ENCODE assay signal across 8 cellular contexts in genomic region chr1:228166170-228166936, GRCh38. TPM values are rescaled to one million over a fixed set of nuclear protein-coding genes. Genes with fewer than 3 reads are reported as not detected.
DNase-seq lines count a peak whose midpoint lies in the region; ATAC-seq and TF ChIP-seq lines count a peak whose summit lies in the region.

No MANE protein-coding gene starts in this region.

- ATAC-seq in GM18505 (IDR thresholded peaks at IDR 0.05; ENCODE audit: unreplicated experiment): peak; percentile 19
- peak; percentile 8 for ATAC-seq in HG02970 (IDR thresholded peaks at IDR 0.05; ENCODE audit: low FRiP score, unreplicated experiment)

- peak overlapping the region; percentile 99 for H3K27ac ChIP-seq in mesodermal cell (ENCODE audit: low read depth, low read length, severe bottlenecking)

- H3K4me1 ChIP-seq in endocrine pancreas (ENCODE audit: control insufficient read depth, insufficient read depth, low read length): peaks cover 4% of the 10 kb centered on the region
- peaks cover 18% of the 10 kb centered on the region for H3K4me1 ChIP-seq in mesodermal cell (ENCODE audit: control insufficient read depth, insufficient read depth, low read length, poor library complexity, severe bottlenecking)

- no peaks in the 10 kb centered on the region for H3K36me3 Mint-ChIP-seq in activated CD4-positive, alpha-beta memory T cell treated with anti-CD3 and anti-CD28 coated beads for 36 hours

- no peaks in the 10 kb centered on the region for H3K9me3 Mint-ChIP-seq in activated CD4-positive, alpha-beta memory T cell treated with anti-CD3 and anti-CD28 coated beads for 36 hours

- WGBS in mesodermal cell (ENCODE audit: insufficient coverage in 2 of 2), 2 experiments: 13 to 38% methylated on average over 5 to 16 of the region's 26 CpGs

- POLR2A ChIA-PET in activated CD4-positive, alpha-beta memory T cell treated with anti-CD3 and anti-CD28 coated beads for 36 hours (lab: Charles Lee): interaction anchor here (0.8 to 3.2 kb wide), 7 partner anchors 8 to 240 kb away, joined by 3 to 33 read pairs (median 6); partner anchors contain the start of genes ARF1, GUK1 and TRIM11

- peak overlapping the region; percentile 89 for H3K27ac Mint-ChIP-seq in activated CD4-positive, alpha-beta memory T cell treated with anti-CD3 and anti-CD28 coated beads for 36 hours

- peaks cover 3% of the 10 kb centered on the region for H3K27me3 ChIP-seq in endocrine pancreas (ENCODE audit: control insufficient read depth, insufficient read depth, low read length)

- H3K36me3 ChIP-seq in endocrine pancreas (ENCODE audit: control insufficient read depth, insufficient read depth, low read length): no peaks in the 10 kb centered on the region
- H3K36me3 ChIP-seq in mesodermal cell (ENCODE audit: control insufficient read depth, insufficient read depth, low read length): no peaks in the 10 kb centered on the region

- H3K27me3 Mint-ChIP-seq in activated CD4-positive, alpha-beta memory T cell treated with anti-CD3 and anti-CD28 coated beads for 36 hours: no peaks in the 10 kb centered on the region

- no peak for TF ChIP-seq POLR2A in GM18505 (IDR thresholded peaks at IDR 0.05; ENCODE audit: borderline replicate concordance, extremely low read depth, insufficient read depth, insufficient read length)

- peak; percentile 78 for DNase-seq in AG08395 (ENCODE audit: low spot score)
- peak; percentile 9 for DNase-seq in NCI-H2081 treated with DMSO at 0.1 percent for 48 hours (lab: John Stamatoyannopoulos, UW)
- peak; percentile 76 for DNase-seq in activated CD4-positive, alpha-beta memory T cell treated with anti-CD3 and anti-CD28 coated beads for 36 hours
- DNase-seq in stimulated activated CD8-positive, alpha-beta memory T cell treated with anti-CD3 and anti-CD28 coated beads, Interleukin-4, amount 100 ng/mL, for 48 hours: peak; percentile 71

- no peaks in the 10 kb centered on the region for H3K9me3 ChIP-seq in endocrine pancreas (ENCODE audit: control insufficient read depth, low read length)
- H3K9me3 ChIP-seq in mesodermal cell (ENCODE audit: control insufficient read depth, low read length): no peaks in the 10 kb centered on the region

- intact Hi-C loops in activated CD4-positive, alpha-beta memory T cell treated with anti-CD3 and anti-CD28 coated beads for 36 hours (cut with micrococcal nuclease): loop anchor here (1.0 to 10.0 kb wide), 6 partner anchors 26 to 432 kb away; partner anchors contain the start of genes ARF1, GUK1, JMJD4 and MRPL55

- H3K4me1 Mint-ChIP-seq in activated CD4-positive, alpha-beta memory T cell treated with anti-CD3 and anti-CD28 coated beads for 36 hours (ENCODE audit: low read depth): peaks cover 33% of the 10 kb centered on the region

- H3K9ac ChIP-seq in endocrine pancreas (ENCODE audit: control insufficient read depth, insufficient read depth, low read length): peak overlapping the region; percentile 55

- H3K4me3 ChIP-seq in endocrine pancreas (ENCODE audit: control insufficient read depth, insufficient read depth, low read length): no peak overlapping the region
- peak overlapping the region; percentile 55 for H3K4me3 ChIP-seq in mesodermal cell (ENCODE audit: extremely low read depth, insufficient read depth, low read length, poor library complexity, severe bottlenecking)

- CTCF ChIA-PET in activated CD4-positive, alpha-beta memory T cell treated with anti-CD3 and anti-CD28 coated beads for 36 hours (lab: Charles Lee): interaction anchor here (0.6 to 4.4 kb wide), 15 partner anchors 9 to 623 kb away, joined by 3 to 46 read pairs (median 4); partner anchors contain the start of gene GUK1

- peak overlapping the region; percentile 66 for H3K4me3 Mint-ChIP-seq in activated CD4-positive, alpha-beta memory T cell treated with anti-CD3 and anti-CD28 coated beads for 36 hours

RNA-seq across cellular contexts. Expression of gene IBA57, which starts 0.7 kb away (rescaled TPM):
- total RNA-seq in activated CD4-positive, alpha-beta memory T cell treated with anti-CD3 and anti-CD28 coated beads for 36 hours: 1 to 10 TPM; 3.8 to 4.8 TPM
- polyA plus RNA-seq in mesodermal cell (2013, experiment 1 of 2): 1.5 TPM
- polyA plus RNA-seq in mesodermal cell (2013, experiment 2 of 2): 1.7 TPM

RNA-seq across cellular contexts. Expression of gene GJC2, which starts 16.6 kb away (rescaled TPM):
- total RNA-seq in activated CD4-positive, alpha-beta memory T cell treated with anti-CD3 and anti-CD28 coated beads for 36 hours: under 1 TPM; 0.41 to 0.57 TPM
- 0.37 TPM for polyA plus RNA-seq in mesodermal cell (2013, experiment 1 of 2)
- 0.15 TPM for polyA plus RNA-seq in mesodermal cell (2013, experiment 2 of 2)

RNA-seq across cellular contexts. Expression of gene GUK1, which starts 26.3 kb away (rescaled TPM):
- total RNA-seq in activated CD4-positive, alpha-beta memory T cell treated with anti-CD3 and anti-CD28 coated beads for 36 hours: 100 to 1,000 TPM; 229 to 239 TPM
- polyA plus RNA-seq in mesodermal cell (2013, experiment 1 of 2): 181 TPM
- 154 TPM for polyA plus RNA-seq in mesodermal cell (2013, experiment 2 of 2)

RNA-seq across cellular contexts. Expression of gene OBSCN, which starts 41.5 kb away (rescaled TPM):
- total RNA-seq in activated CD4-positive, alpha-beta memory T cell treated with anti-CD3 and anti-CD28 coated beads for 36 hours: 10 to 100 TPM; 14.3 to 14.9 TPM
- 18.7 TPM for polyA plus RNA-seq in mesodermal cell (2013, experiment 1 of 2)
- 10.3 TPM for polyA plus RNA-seq in mesodermal cell (2013, experiment 2 of 2)

RNA-seq across cellular contexts. Expression of gene MRPL55, which starts 57.3 kb away (rescaled TPM):
- total RNA-seq in activated CD4-positive, alpha-beta memory T cell treated with anti-CD3 and anti-CD28 coated beads for 36 hours: 10 to 100 TPM; 51.1 to 52.7 TPM
- 52.1 TPM for polyA plus RNA-seq in mesodermal cell (2013, experiment 1 of 2)
- 40.0 TPM for polyA plus RNA-seq in mesodermal cell (2013, experiment 2 of 2)

Comparison
In these comparisons a context has a peak if more than half of its experiments do, and no peak if none do; other contexts are left out.
1. DNase-seq: peak in every context shown above with its lines; median percentile 78 in AG08395; 76 in activated CD4-positive, alpha-beta memory T cell treated with anti-CD3 and anti-CD28 coated beads for 36 hours; 71 in stimulated activated CD8-positive, alpha-beta memory T cell treated with anti-CD3 and anti-CD28 coated beads, Interleukin-4, amount 100 ng/mL, for 48 hours; 9 in NCI-H2081 treated with DMSO at 0.1 percent for 48 hours.